8 cellular contexts compared by ENCODE assay signal in genomic region chr16:1960665-1961630, GRCh38. TPM values are rescaled to one million over a fixed set of nuclear protein-coding genes. Genes with fewer than 3 reads are reported as not detected.
DNase-seq lines count a peak whose midpoint lies in the region; ATAC-seq, FAIRE-seq and TF ChIP-seq lines count a peak whose summit lies in the region.

No MANE protein-coding gene starts in this region.

- H3K4me2 ChIP-seq in GM12878 (ENCODE audit: control insufficient read depth, insufficient read depth), result peak overlapping the region; percentile 73

- peaks cover 54% of the 10 kb centered on the region for H3K4me1 ChIP-seq in CD4-positive, CD25-positive, alpha-beta regulatory T cell (ENCODE audit: control insufficient read depth, insufficient read depth, low read length, poor library complexity, severe bottlenecking)
- no peaks in the 10 kb centered on the region; the same call in 1 of the 2 replicates for H3K4me1 ChIP-seq in HEK293 (ENCODE audit: control insufficient read depth, insufficient read depth, low read length)
- H3K4me1 ChIP-seq in GM12878 (ENCODE audit: control insufficient read depth, insufficient read depth, low read length), result peaks cover 19% of the 10 kb centered on the region
- peaks cover 9 to 36% of the 10 kb centered on the region in 2 donors for H3K4me1 ChIP-seq in muscle layer of duodenum (ENCODE audit: control insufficient read depth in 1 of 2, insufficient read depth in 2 of 2, low read length in 2 of 2)

- FAIRE-seq in GM12878 (lab: Jason Lieb, UNC), result peak; percentile 18

- intact Hi-C loops in GM12878 (cut with micrococcal nuclease; ENCODE audit: unreplicated experiment), result no loop called here

- peaks cover 16% of the 10 kb centered on the region for H3K36me3 ChIP-seq in CD4-positive, CD25-positive, alpha-beta regulatory T cell (ENCODE audit: control insufficient read depth, insufficient read depth, low read length)
- H3K36me3 ChIP-seq in HEK293 (ENCODE audit: control insufficient read depth in 2 of 2, insufficient read depth in 1 of 2, low read length in 2 of 2) (peaks cover 0 to 35% of the 10 kb centered on the region in 2 experiments; a peak in 1 of 3 replicates), GM12878 (ENCODE audit: control insufficient read depth in 2 of 2, insufficient read depth in 2 of 2, low read length in 1 of 2) (peaks cover 11 to 13% of the 10 kb centered on the region in 2 experiments; a peak in 3 of 4 replicates), muscle layer of duodenum (ENCODE audit: control insufficient read depth in 1 of 2, insufficient read depth in 2 of 2, low read length in 2 of 2) (peaks cover 3 to 19% of the 10 kb centered on the region in 2 donors)

- in situ Hi-C loops in GM12878 (cut with MboI), result no loop called here

- peaks cover 0 to 4% (median 0%) of the 10 kb centered on the region in 7 donors for H3K9me3 Mint-ChIP-seq in CD4-positive, CD25-positive, alpha-beta regulatory T cell

- H3K4me3 Mint-ChIP-seq in CD4-positive, CD25-positive, alpha-beta regulatory T cell, result peak overlapping the region; percentile 89 to 97 (median 92)

- peak overlapping the region; percentile 90 to 96 (median 93) for H3K27ac Mint-ChIP-seq in CD4-positive, CD25-positive, alpha-beta regulatory T cell

- peak; percentile 83 for TF ChIP-seq POLR2A in GM12878 (IDR thresholded peaks at IDR 0.05; ENCODE audit: low read depth, low read length)

- H2AFZ ChIP-seq in GM12878 (ENCODE audit: control insufficient read depth, low read depth, low read length), result no peak overlapping the region

- no peaks in the 10 kb centered on the region for H3K9me3 ChIP-seq in CD4-positive, CD25-positive, alpha-beta regulatory T cell (ENCODE audit: control insufficient read depth in 2 of 2, low read length in 2 of 2)
- H3K9me3 ChIP-seq in HEK293 (ENCODE audit: control insufficient read depth, insufficient read depth, low read depth, low read length) (no peaks in the 10 kb centered on the region), GM12878 (replicated peaks; ENCODE audit: control insufficient read depth, insufficient read depth, low read length) (no peaks in the 10 kb centered on the region), muscle layer of duodenum (ENCODE audit: control insufficient read depth in 1 of 2, low read length in 2 of 2) (no peaks in the 10 kb centered on the region)

- POLR2A ChIA-PET in HEK293 (lab: Yijun Ruan, JAX), result interaction anchor here (0.6 to 2.4 kb wide), 18 partner anchors 9 to 397 kb away, joined by 3 to 17 read pairs (median 4); partner anchors contain the start of genes GFER, MSRB1, NUBP2 and SPSB3
- POLR2A ChIA-PET in GM12878 (lab: Charles Lee), result interaction anchor here (0.7 to 2.2 kb wide), 5 partner anchors 10 to 721 kb away, joined by 3 to 13 read pairs (median 3); partner anchors contain the start of genes KCTD5, NTHL1, SYNGR3 and TBL3

- H3K4me3 ChIP-seq in CD4-positive, CD25-positive, alpha-beta regulatory T cell (ENCODE audit: low read depth, low read length), result peak overlapping the region; percentile 64
- H3K4me3 ChIP-seq in HEK293 (ENCODE audit: low read depth, low read length) (peak overlapping the region; percentile 94), GM12878 (peak overlapping the region; percentile 83), muscle layer of duodenum (ENCODE audit: low read depth in 1 of 2, low read length in 2 of 2) (peak overlapping the region; percentile 59 to 90)

- peak overlapping the region; percentile 41 for H3K27ac ChIP-seq in CD4-positive, CD25-positive, alpha-beta regulatory T cell (ENCODE audit: insufficient read depth, low read length, poor library complexity, severe bottlenecking)
- H3K27ac ChIP-seq in HEK293 (ENCODE audit: extremely low read depth, low read depth, low read length) (peak overlapping the region; percentile 96), GM12878 (ENCODE audit: control insufficient read depth, insufficient read depth) (peak overlapping the region; percentile 37), muscle layer of duodenum (ENCODE audit: low read length) (no peak overlapping the region)

- ATAC-seq in CD4-positive, CD25-positive, alpha-beta regulatory T cell (ENCODE audit: low read depth in 2 of 2), result no peak
- ATAC-seq in GM12878 (peak; percentile 28), GM21528 (IDR thresholded peaks at IDR 0.05; ENCODE audit: low FRiP score, unreplicated experiment) (no peak), HG02970 (IDR thresholded peaks at IDR 0.05; ENCODE audit: low FRiP score, unreplicated experiment) (no peak), HG03025 (IDR thresholded peaks at IDR 0.05; ENCODE audit: low FRiP score, unreplicated experiment) (no peak)

- TF ChIP-seq EP300 in GM12878 (IDR thresholded peaks at IDR 0.05; ENCODE audit: borderline replicate concordance in 1 of 2, control insufficient read depth in 1 of 2, low read depth in 2 of 2, low read length in 2 of 2), result no peak

- peaks cover 6% of the 10 kb centered on the region for H3K27me3 Mint-ChIP-seq in CD4-positive, CD25-positive, alpha-beta regulatory T cell

- peak overlapping the region; percentile 89 for H3K9ac ChIP-seq in GM12878 (ENCODE audit: control insufficient read depth, insufficient read depth, low read length)

- peaks cover 61% of the 10 kb centered on the region for H3K79me2 ChIP-seq in GM12878 (ENCODE audit: control insufficient read depth, insufficient read depth, low read length)

- no peak for TF ChIP-seq RAD21 in GM12878 (IDR thresholded peaks at IDR 0.05; ENCODE audit: insufficient read depth, low read depth, low read length)

- DNase-seq in CD4-positive, CD25-positive, alpha-beta regulatory T cell, result peak in 1 of 3 donors; percentile 32
- DNase-seq in RPMI7951 (ENCODE audit: low read depth) (peak; percentile 40), GM12878 (ENCODE audit: low read depth, low spot score) (no peak)

- RAD21 ChIA-PET in GM12878 (lab: Charles Lee; ENCODE audit: unreplicated experiment), result interaction anchor here (1.0 to 1.1 kb wide), 4 partner anchors 18 to 180 kb away, joined by 3 to 4 read pairs (median 4); partner anchors contain the start of genes MSRB1, NOXO1, NUBP2 and SPSB3

- WGBS in GM12878 (ENCODE audit: insufficient coverage, insufficient replicate concordance, low lambda C conversion rate, missing lambda C conversion rate), result 5% methylated on average over 20 of the region's 20 CpGs

- no peaks in the 10 kb centered on the region for H3K27me3 ChIP-seq in CD4-positive, CD25-positive, alpha-beta regulatory T cell (ENCODE audit: control insufficient read depth, insufficient read depth, low read length)
- H3K27me3 ChIP-seq in GM12878 (replicated peaks in 1 of 2; ENCODE audit: control insufficient read depth in 2 of 2, insufficient read depth in 2 of 2, low read length in 1 of 2) (no peaks in the 10 kb centered on the region), muscle layer of duodenum (ENCODE audit: low read depth, low read length) (no peaks in the 10 kb centered on the region)

- H3K36me3 Mint-ChIP-seq in CD4-positive, CD25-positive, alpha-beta regulatory T cell, result peaks cover 18% of the 10 kb centered on the region

- H4K20me1 ChIP-seq in GM12878 (ENCODE audit: control insufficient read depth, insufficient read depth), result peaks cover 6% of the 10 kb centered on the region; the same call in 1 of the 2 replicates

- peaks cover 11 to 53% (median 32%) of the 10 kb centered on the region in 4 donors for H3K4me1 Mint-ChIP-seq in CD4-positive, CD25-positive, alpha-beta regulatory T cell

- TSS peak; percentile 54 for BruUV-seq in GM12878 (replicated peaks; lab: Mats Ljungman, UMichigan)

- TF ChIP-seq CTCF in HEK293 (tag by site-specific recombination; IDR thresholded peaks at IDR 0.05) (no peak), GM12878 (IDR thresholded peaks at IDR 0.05 in 2 of 3, conservative IDR thresholded peaks at IDR 0.05 in 1 of 3; ENCODE audit: control insufficient read depth in 2 of 3, extremely low read depth in 1 of 3, insufficient read depth in 1 of 3, low read depth in 3 of 3, low read length in 3 of 3) (no peak)

- CTCF ChIA-PET in HEK293 (lab: Yijun Ruan, JAX) (interaction anchor here (1.2 to 2.1 kb wide), 4 partner anchors 11 to 45 kb away, joined by 3 to 6 read pairs (median 4); partner anchors contain the start of gene TBL3), GM12878 (lab: Yijun Ruan, JAX) (interaction anchor here (1.0 to 1.6 kb wide), 3 partner anchors 15 to 43 kb away, joined by 4 to 6 read pairs (median 5); no protein-coding TSS in a partner anchor)

- SMC1A ChIA-PET in GM12878 (lab: Charles Lee; ENCODE audit: uncharacterized antibody, unreplicated experiment), result interaction anchor here (1.1 to 1.4 kb wide), 2 partner anchors 11 to 43 kb away, joined by 3 to 7 read pairs; partner anchors contain the start of gene TBL3

RNA-seq across cellular contexts. Expression of gene NDUFB10, which starts 1.6 kb away (rescaled TPM):
- total RNA-seq in CD4-positive, CD25-positive, alpha-beta regulatory T cell, result 65.1 TPM
- 100 to 1,000 TPM; 192 to 288 (median 204) TPM for polyA plus RNA-seq in CD4-positive, CD25-positive, alpha-beta regulatory T cell
- 209 and 290 TPM in 2 replicates for total RNA-seq in RPMI7951 (2014; rRNA removed; shearing (Covaris generic))
- total RNA-seq in GM12878 (2013; cell fraction: nucleolus; rRNA removed), result 8.3 and 9.9 TPM in 2 replicates
- total RNA-seq in GM12878 (2014; rRNA removed) (233 and 275 TPM in 2 replicates), GM12878 (2014; rRNA removed; fragmentation: Illumina TruSeq; extraction: Trizol) (104 and 109 TPM in 2 replicates), GM12878 (2021) (149 and 150 TPM in 2 replicates)
- 70.2 TPM for polyA plus RNA-seq in GM12878 (2011; ENCODE audit: low read depth)
- polyA plus RNA-seq in GM12878 (2011; rRNA removed) (29.3 and 52.2 TPM in 2 replicates), GM12878 (2014; fragmentation: Illumina TruSeq; extraction: Trizol) (61.0 and 87.2 TPM in 2 replicates), GM12878 (2014; fragmentation: Nextera tagmentation; extraction: Ambion mirVana) (100 to 1,000 TPM in 1 of 2 experiments, 10 to 100 TPM in 1; 67.5 to 102 TPM), GM12878 (2014; rRNA removed) (279 and 285 TPM in 2 replicates), GM12878 (2016; fragmentation: Nextera tagmentation; extraction: Ambion mirVana) (100 to 1,000 TPM; 306 to 319 TPM)
- polyA plus RNA-seq in GM12878 (2011; cell fraction: cytosol; rRNA removed), result 98.1 and 174 TPM in 2 replicates
- 81.2 and 96.7 TPM in 2 replicates for polyA plus RNA-seq in GM12878 (2011; cell fraction: nucleus; rRNA removed)
- polyA plus RNA-seq in GM12878 (2012), result 129 and 131 TPM in 2 replicates
- polyA minus RNA-seq in GM12878 (2011; rRNA and poly(A)+ RNA removed), result 39.0 and 42.5 TPM in 2 replicates
- polyA minus RNA-seq in GM12878 (2011; cell fraction: cytosol; rRNA and poly(A)+ RNA removed), result 58.6 and 60.4 TPM in 2 replicates
- polyA minus RNA-seq in GM12878 (2011; cell fraction: nucleus; rRNA and poly(A)+ RNA removed), result 10.2 and 14.0 TPM in 2 replicates

RNA-seq across cellular contexts. Expression of gene RPS2, which starts 3.7 kb away (rescaled TPM):
- total RNA-seq in CD4-positive, CD25-positive, alpha-beta regulatory T cell, result 2,223 TPM
- 1,000 to 10,000 TPM; 4,615 to 6,441 (median 5,598) TPM for polyA plus RNA-seq in CD4-positive, CD25-positive, alpha-beta regulatory T cell
- total RNA-seq in RPMI7951 (2014; rRNA removed; shearing (Covaris generic)), result 1,519 and 1,683 TPM in 2 replicates
- total RNA-seq in GM12878 (2013; cell fraction: nucleolus; rRNA removed), result 593 and 633 TPM in 2 replicates
- total RNA-seq in GM12878 (2014; rRNA removed) (5,589 and 7,037 TPM in 2 replicates), GM12878 (2014; rRNA removed; fragmentation: Illumina TruSeq; extraction: Trizol) (4,681 and 5,122 TPM in 2 replicates), GM12878 (2021) (6,096 and 6,247 TPM in 2 replicates)
- 3,332 TPM for polyA plus RNA-seq in GM12878 (2011; ENCODE audit: low read depth)
- polyA plus RNA-seq in GM12878 (2011; rRNA removed) (2,202 and 4,066 TPM in 2 replicates), GM12878 (2014; fragmentation: Illumina TruSeq; extraction: Trizol) (864 and 3,557 TPM in 2 replicates), GM12878 (2014; fragmentation: Nextera tagmentation; extraction: Ambion mirVana) (1,000 to 10,000 TPM; 1,295 to 3,629 TPM), GM12878 (2014; rRNA removed) (7,121 and 7,267 TPM in 2 replicates), GM12878 (2016; fragmentation: Nextera tagmentation; extraction: Ambion mirVana) (1,000 to 10,000 TPM; 3,107 to 3,800 TPM)
- polyA plus RNA-seq in GM12878 (2011; cell fraction: cytosol; rRNA removed), result 9,113 and 10,676 TPM in 2 replicates
- polyA plus RNA-seq in GM12878 (2011; cell fraction: nucleus; rRNA removed), result 4,007 and 4,043 TPM in 2 replicates
- 7,298 and 8,934 TPM in 2 replicates for polyA plus RNA-seq in GM12878 (2012)
- 3,882 and 8,083 TPM in 2 replicates for polyA minus RNA-seq in GM12878 (2011; rRNA and poly(A)+ RNA removed)
- 2,772 and 2,867 TPM in 2 replicates for polyA minus RNA-seq in GM12878 (2011; cell fraction: cytosol; rRNA and poly(A)+ RNA removed)
- polyA minus RNA-seq in GM12878 (2011; cell fraction: nucleus; rRNA and poly(A)+ RNA removed), result 734 and 976 TPM in 2 replicates

RNA-seq across cellular contexts. Expression of gene RNF151, which starts 5.7 kb away (rescaled TPM):
- not detected for total RNA-seq in CD4-positive, CD25-positive, alpha-beta regulatory T cell
- not detected for polyA plus RNA-seq in CD4-positive, CD25-positive, alpha-beta regulatory T cell
- not detected in 2 replicates for total RNA-seq in RPMI7951 (2014; rRNA removed; shearing (Covaris generic))
- total RNA-seq in GM12878 (2013; cell fraction: nucleolus; rRNA removed), result not detected in 2 replicates
- total RNA-seq in GM12878 (2014; rRNA removed) (0.16 and 0.17 TPM in 2 replicates), GM12878 (2014; rRNA removed; fragmentation: Illumina TruSeq; extraction: Trizol) (not detected in 2 replicates), GM12878 (2021) (0.32 and 0.56 TPM in 2 replicates)
- not detected for polyA plus RNA-seq in GM12878 (2011; ENCODE audit: low read depth)
- polyA plus RNA-seq in GM12878 (2011; rRNA removed) (not detected in 2 replicates), GM12878 (2014; fragmentation: Illumina TruSeq; extraction: Trizol) (not detected in 2 replicates), GM12878 (2014; fragmentation: Nextera tagmentation; extraction: Ambion mirVana) (not detected), GM12878 (2014; rRNA removed) (not detected in 2 replicates), GM12878 (2016; fragmentation: Nextera tagmentation; extraction: Ambion mirVana) (not detected)
- 0.17 TPM in 1 of 2 replicates, not detected in the other for polyA plus RNA-seq in GM12878 (2011; cell fraction: cytosol; rRNA removed)
- 0.21 and 0.39 TPM in 2 replicates for polyA plus RNA-seq in GM12878 (2011; cell fraction: nucleus; rRNA removed)
- polyA plus RNA-seq in GM12878 (2012), result 0.52 TPM in 1 of 2 replicates, not detected in the other
- polyA minus RNA-seq in GM12878 (2011; rRNA and poly(A)+ RNA removed), result not detected in 2 replicates
- polyA minus RNA-seq in GM12878 (2011; cell fraction: cytosol; rRNA and poly(A)+ RNA removed), result not detected in 2 replicates
- polyA minus RNA-seq in GM12878 (2011; cell fraction: nucleus; rRNA and poly(A)+ RNA removed), result 0.57 TPM in 1 of 2 replicates, not detected in the other

RNA-seq across cellular contexts. Expression of gene RPL3L, which starts 6.5 kb away (rescaled TPM):
- not detected for total RNA-seq in CD4-positive, CD25-positive, alpha-beta regulatory T cell
- polyA plus RNA-seq in CD4-positive, CD25-positive, alpha-beta regulatory T cell, result not detected
- not detected in 2 replicates for total RNA-seq in RPMI7951 (2014; rRNA removed; shearing (Covaris generic))
- not detected in 2 replicates for total RNA-seq in GM12878 (2013; cell fraction: nucleolus; rRNA removed)
- total RNA-seq in GM12878 (2014; rRNA removed) (not detected in 2 replicates), GM12878 (2014; rRNA removed; fragmentation: Illumina TruSeq; extraction: Trizol) (not detected in 2 replicates), GM12878 (2021) (not detected in 2 replicates)
- polyA plus RNA-seq in GM12878 (2011; ENCODE audit: low read depth), result not detected
- polyA plus RNA-seq in GM12878 (2011; rRNA removed) (not detected in 2 replicates), GM12878 (2014; fragmentation: Illumina TruSeq; extraction: Trizol) (not detected in 2 replicates), GM12878 (2014; fragmentation: Nextera tagmentation; extraction: Ambion mirVana) (under 1 TPM in 1 of 2 experiments, not detected in 1; 0.07 TPM), GM12878 (2014; rRNA removed) (not detected in 2 replicates), GM12878 (2016; fragmentation: Nextera tagmentation; extraction: Ambion mirVana) (under 1 TPM; 0.10 to 0.12 TPM)
- not detected in 2 replicates for polyA plus RNA-seq in GM12878 (2011; cell fraction: cytosol; rRNA removed)
- not detected in 2 replicates for polyA plus RNA-seq in GM12878 (2011; cell fraction: nucleus; rRNA removed)
- polyA plus RNA-seq in GM12878 (2012), result 0.20 and 0.22 TPM in 2 replicates
- 0.46 TPM in 1 of 2 replicates, not detected in the other for polyA minus RNA-seq in GM12878 (2011; rRNA and poly(A)+ RNA removed)
- polyA minus RNA-seq in GM12878 (2011; cell fraction: cytosol; rRNA and poly(A)+ RNA removed), result not detected in 2 replicates
- polyA minus RNA-seq in GM12878 (2011; cell fraction: nucleus; rRNA and poly(A)+ RNA removed), result not detected in 2 replicates

RNA-seq across cellular contexts. Expression of gene TBL3, which starts 10.9 kb away (rescaled TPM):
- total RNA-seq in CD4-positive, CD25-positive, alpha-beta regulatory T cell, result 25.3 TPM
- 10 to 100 TPM; 48.0 to 60.0 (median 53.9) TPM for polyA plus RNA-seq in CD4-positive, CD25-positive, alpha-beta regulatory T cell
- total RNA-seq in RPMI7951 (2014; rRNA removed; shearing (Covaris generic)), result 28.8 and 40.4 TPM in 2 replicates
- total RNA-seq in GM12878 (2013; cell fraction: nucleolus; rRNA removed), result 28.0 and 31.8 TPM in 2 replicates
- total RNA-seq in GM12878 (2014; rRNA removed) (53.0 and 71.4 TPM in 2 replicates), GM12878 (2014; rRNA removed; fragmentation: Illumina TruSeq; extraction: Trizol) (8.2 and 9.6 TPM in 2 replicates), GM12878 (2021) (64.8 and 66.8 TPM in 2 replicates)
- 9.8 TPM for polyA plus RNA-seq in GM12878 (2011; ENCODE audit: low read depth)
- polyA plus RNA-seq in GM12878 (2011; rRNA removed) (4.6 and 20.9 TPM in 2 replicates), GM12878 (2014; fragmentation: Illumina TruSeq; extraction: Trizol) (5.6 and 21.7 TPM in 2 replicates), GM12878 (2014; fragmentation: Nextera tagmentation; extraction: Ambion mirVana) (1 to 10 TPM; 1.2 to 8.1 TPM), GM12878 (2014; rRNA removed) (46.8 and 65.1 TPM in 2 replicates), GM12878 (2016; fragmentation: Nextera tagmentation; extraction: Ambion mirVana) (100 to 1,000 TPM in 1 of 2 experiments, 10 to 100 TPM in 1; 89.6 to 101 TPM)
- 39.7 and 48.7 TPM in 2 replicates for polyA plus RNA-seq in GM12878 (2011; cell fraction: cytosol; rRNA removed)
- polyA plus RNA-seq in GM12878 (2011; cell fraction: nucleus; rRNA removed), result 111 and 145 TPM in 2 replicates
- polyA plus RNA-seq in GM12878 (2012), result 20.6 and 30.3 TPM in 2 replicates
- polyA minus RNA-seq in GM12878 (2011; rRNA and poly(A)+ RNA removed), result 34.5 and 66.7 TPM in 2 replicates
- polyA minus RNA-seq in GM12878 (2011; cell fraction: cytosol; rRNA and poly(A)+ RNA removed), result 26.2 and 31.5 TPM in 2 replicates
- 26.6 and 42.8 TPM in 2 replicates for polyA minus RNA-seq in GM12878 (2011; cell fraction: nucleus; rRNA and poly(A)+ RNA removed)
